ENCODE assay signal across 10 cellular contexts in the genomic region with DNA sequence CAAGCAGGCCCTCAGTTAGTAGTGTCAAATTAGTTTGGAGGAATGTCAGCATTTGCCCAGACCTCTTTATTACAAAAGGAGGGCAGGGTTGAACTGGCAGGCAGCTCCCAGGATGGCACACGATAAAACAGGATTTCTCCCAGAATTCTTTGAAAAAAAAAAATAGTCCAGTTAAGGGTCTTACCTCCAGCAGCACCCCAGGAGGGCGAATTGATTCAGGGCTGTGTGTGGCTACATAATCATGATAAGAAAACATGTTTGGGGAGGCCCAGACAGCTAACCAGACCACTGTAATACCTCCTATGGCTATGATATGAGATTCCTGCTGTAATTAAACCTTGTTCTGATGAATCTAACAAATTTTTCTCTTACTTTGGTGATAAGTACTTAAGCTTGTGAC.
"Had no signal": no experiment of that assay in that cellular context is flagged by ENCODE, and none has a peak within 500 bp of the region (broad histone marks: within the 10 kb centered on the region; RNA-seq: fewer than 3 reads in every experiment).

No MANE protein-coding gene starts in this region.

- H3K27ac Mint-ChIP-seq: activated CD4-positive, alpha-beta T cell treated with anti-CD3 and anti-CD28 coated beads, Interleukin-2, amount 10 ng/mL, durations not matched to agents 24 days and 14 days had no signal

- H3K27me3 ChIP-seq: ascending aorta, sigmoid colon, spleen, stomach had no signal

- H2AFZ ChIP-seq: parathyroid adenoma had no signal

- H3K4me3 Mint-ChIP-seq: activated CD4-positive, alpha-beta T cell treated with anti-CD3 and anti-CD28 coated beads, Interleukin-2, amount 10 ng/mL, durations not matched to agents 24 days and 14 days had no signal

- DNase-seq: activated CD4-positive, CD25-positive, alpha-beta regulatory T cell; activated CD8-positive, alpha-beta memory T cell treated with anti-CD3 and anti-CD28 coated beads for 24 hours; sigmoid colon; spleen; stomach had no signal

- H3K4me1 ChIP-seq: ascending aorta, parathyroid adenoma had no signal

- H3K4me3 ChIP-seq: ascending aorta, lung, sigmoid colon, spleen, stomach, thoracic aorta had no signal

- H3K9me3 ChIP-seq: ascending aorta, sigmoid colon, spleen, stomach, thoracic aorta had no signal

- H3K27ac ChIP-seq: ascending aorta, parathyroid adenoma, sigmoid colon, spleen, stomach, thoracic aorta had no signal

- H3K9me3 Mint-ChIP-seq: activated CD4-positive, alpha-beta T cell treated with anti-CD3 and anti-CD28 coated beads, Interleukin-2, amount 10 ng/mL, durations not matched to agents 24 days and 14 days had no signal

- H3K9ac ChIP-seq: parathyroid adenoma had no signal

- H3K79me2 ChIP-seq: parathyroid adenoma had no signal

- H3K36me3 ChIP-seq: ascending aorta, sigmoid colon, spleen, stomach, thoracic aorta had no signal
